Comparison of ENCODE assay signal across 8 cellular contexts in the genomic region with DNA sequence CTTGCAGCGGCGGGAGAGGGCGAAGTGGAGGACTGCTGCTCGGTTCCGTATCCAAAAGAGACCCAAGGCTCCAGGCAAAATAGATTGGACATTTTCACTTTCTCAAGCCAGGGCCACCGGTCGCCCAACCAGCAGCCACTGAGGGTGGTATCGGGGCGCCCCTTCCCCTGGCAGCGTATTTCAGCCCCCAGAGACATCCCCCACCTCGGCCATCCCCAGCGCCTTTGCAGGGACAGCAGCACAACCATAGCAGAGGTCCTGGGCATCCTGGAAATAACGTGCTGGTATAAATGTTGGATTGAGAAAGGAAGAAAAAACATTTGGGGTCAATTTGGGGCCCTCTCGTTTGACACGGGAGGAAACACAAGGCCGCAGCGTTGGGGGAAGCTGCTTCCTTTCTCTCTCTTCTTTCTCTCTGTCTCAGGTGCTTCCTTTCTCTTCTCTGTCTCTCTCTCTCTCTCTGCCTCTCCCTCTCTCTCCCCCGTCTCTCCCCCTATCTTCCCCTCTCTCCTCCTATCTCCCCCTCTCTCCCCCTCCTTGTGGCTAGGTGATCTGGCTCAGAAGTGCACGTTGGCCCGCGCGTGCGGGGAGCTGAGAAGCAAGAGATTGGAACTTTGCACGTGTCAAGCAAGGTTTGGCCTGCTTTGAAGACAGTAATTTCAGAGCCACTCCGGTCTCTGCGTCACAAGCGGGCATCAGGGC. TPM values are rescaled to one million over a fixed set of nuclear protein-coding genes. Genes with fewer than 3 reads are reported as not detected.
A peak's percentile ranks its signal among the peaks of the same experiment; 100 is the strongest.
DNase-seq lines count a peak whose midpoint lies in the region; ATAC-seq and TF ChIP-seq lines count a peak whose summit lies in the region.

No MANE protein-coding gene starts in this region.

- H3K9me3 Mint-ChIP-seq in activated naive CD8-positive, alpha-beta T cell treated with anti-CD3 and anti-CD28 coated beads, Interleukin-2, amount 10 ng/mL, durations not matched to agents 7 days and 5 days: no peaks in the 10 kb centered on the region

- no peaks in the 10 kb centered on the region for H3K36me3 ChIP-seq in PC-3 (ENCODE audit: low read depth, low read length)

- BruUV-seq in PC-3 (replicated peaks; lab: Mats Ljungman, UMichigan): no TSS peak

- DNase-seq in PC-3 (no peak), left kidney (ENCODE audit: low read depth, low spot score) (peak; percentile 46), kidney glomerular epithelial cell (lab: John Stamatoyannopoulos, UW) (no peak), midbrain (lab: John Stamatoyannopoulos, UW) (no peak)
- DNase-seq in activated naive CD8-positive, alpha-beta T cell treated with anti-CD3 and anti-CD28 coated beads, Interleukin-2, amount 10 ng/mL, durations not matched to agents 7 days and 5 days: peak; percentile 69
- peak; percentile 48 to 79 (median 70) for DNase-seq in stimulated activated naive CD4-positive, alpha-beta T cell (lab: John Stamatoyannopoulos, UW)

- CTCF ChIA-PET in PC-3 (lab: Charles Lee): no interaction called here

- H3K9me2 ChIP-seq in PC-3 (replicated peaks; ENCODE audit: low read length): no peaks in the 10 kb centered on the region

- intact Hi-C loops in PC-3 (cut with micrococcal nuclease): no loop called here

- no peaks in the 10 kb centered on the region for H3K9me3 ChIP-seq in PC-3 (ENCODE audit: low read length)

- peaks cover 26% of the 10 kb centered on the region for H3K36me3 Mint-ChIP-seq in activated naive CD8-positive, alpha-beta T cell treated with anti-CD3 and anti-CD28 coated beads, Interleukin-2, amount 10 ng/mL, durations not matched to agents 7 days and 5 days

- no peaks in the 10 kb centered on the region for H3K27me3 Mint-ChIP-seq in activated naive CD8-positive, alpha-beta T cell treated with anti-CD3 and anti-CD28 coated beads, Interleukin-2, amount 10 ng/mL, durations not matched to agents 7 days and 5 days

- TF ChIP-seq CTCF in PC-3 (conservative IDR thresholded peaks at IDR 0.05; ENCODE audit: low read depth, low read length): no peak

- no peaks in the 10 kb centered on the region for H3K79me2 ChIP-seq in PC-3 (ENCODE audit: low read length)

- POLR2A ChIA-PET in PC-3 (lab: Charles Lee; ENCODE audit: unreplicated experiment): no interaction called here
- POLR2A ChIA-PET in activated naive CD8-positive, alpha-beta T cell treated with anti-CD3 and anti-CD28 coated beads, Interleukin-2, amount 10 ng/mL, durations not matched to agents 7 days and 5 days (lab: Charles Lee): interaction anchor here (0.6 to 6.4 kb wide), 17 partner anchors 11 to 161 kb away, joined by 3 to 242 read pairs (median 5); no protein-coding TSS in a partner anchor

- H4K20me1 ChIP-seq in PC-3 (ENCODE audit: low read length): no peaks in the 10 kb centered on the region

- H3K4me3 Mint-ChIP-seq in activated naive CD8-positive, alpha-beta T cell treated with anti-CD3 and anti-CD28 coated beads, Interleukin-2, amount 10 ng/mL, durations not matched to agents 7 days and 5 days: no peak overlapping the region

- ATAC-seq in PC-3: no peak
- peak; percentile 47 for ATAC-seq in activated naive CD8-positive, alpha-beta T cell treated with anti-CD3 and anti-CD28 coated beads, Interleukin-2, amount 10 ng/mL, durations not matched to agents 7 days and 5 days (ENCODE audit: low read depth)
- no peak for ATAC-seq in GM21576 (IDR thresholded peaks at IDR 0.05; ENCODE audit: unreplicated experiment)

- peaks cover 13% of the 10 kb centered on the region; the same call in 1 of the 2 replicates for H3K4me1 ChIP-seq in PC-3 (ENCODE audit: insufficient read depth, low read length)

- no peak overlapping the region for H3K9ac ChIP-seq in PC-3 (ENCODE audit: low read length)

- H3K4me3 ChIP-seq in GM08714 (ENCODE audit: low read length): peak overlapping the region; percentile 76; the same call in 1 of the 2 replicates
- peak overlapping the region; percentile 75 for H3K4me3 ChIP-seq in PC-3 (ENCODE audit: low read length)

- no peaks in the 10 kb centered on the region for H3F3A ChIP-seq in PC-3 (ENCODE audit: low read length, unreplicated experiment)

- peak overlapping the region; percentile 88 for H2AFZ ChIP-seq in PC-3 (ENCODE audit: low read length)

- H3K4me1 Mint-ChIP-seq in activated naive CD8-positive, alpha-beta T cell treated with anti-CD3 and anti-CD28 coated beads, Interleukin-2, amount 10 ng/mL, durations not matched to agents 7 days and 5 days: peaks cover 35% of the 10 kb centered on the region

- peak overlapping the region; percentile 95 for H3K4me2 ChIP-seq in PC-3 (ENCODE audit: low read length)

- H3K27ac Mint-ChIP-seq in activated naive CD8-positive, alpha-beta T cell treated with anti-CD3 and anti-CD28 coated beads, Interleukin-2, amount 10 ng/mL, durations not matched to agents 7 days and 5 days: no peak overlapping the region

- H3K27me3 ChIP-seq in PC-3 (ENCODE audit: low read length): peaks cover 49% of the 10 kb centered on the region

- no peak overlapping the region for H3K27ac ChIP-seq in PC-3 (ENCODE audit: low read length)

RNA-seq across cellular contexts. Expression of a gene that starts 0.6 kb away (rescaled TPM):
- total RNA-seq in PC-3 (2014; rRNA removed): 1.7 and 8.5 TPM in 2 replicates
- 10 to 100 TPM; 50.9 to 59.8 TPM for total RNA-seq in activated naive CD8-positive, alpha-beta T cell treated with anti-CD3 and anti-CD28 coated beads, Interleukin-2, amount 10 ng/mL, durations not matched to agents 7 days and 5 days

Comparison
In these comparisons a context has a peak if more than half of its experiments do, and no peak if none do; other contexts are left out.
1. DNase-seq: peak in activated naive CD8-positive, alpha-beta T cell treated with anti-CD3 and anti-CD28 coated beads, Interleukin-2, amount 10 ng/mL, durations not matched to agents 7 days and 5 days (single experiment), left kidney (single experiment) and stimulated activated naive CD4-positive, alpha-beta T cell (6 of 6); none in PC-3 (single experiment), kidney glomerular epithelial cell (single experiment) and midbrain (single experiment).